Comparison of ENCODE assay signal across 20 cellular contexts in genomic region chr22:24515025-24515338, GRCh38. TPM values are rescaled to one million over a fixed set of nuclear protein-coding genes. Genes with fewer than 3 reads are reported as not detected.
"Had no signal": no experiment of that assay in that cellular context is flagged by ENCODE, and none has a peak within 500 bp of the region (broad histone marks: within the 10 kb centered on the region; RNA-seq: fewer than 3 reads in every experiment).

No MANE protein-coding gene starts in this region.

- H3K9me3 Mint-ChIP-seq: activated CD4-positive, alpha-beta memory T cell treated with anti-CD3 and anti-CD28 coated beads, Interleukin-2, amount 10 ng/mL, durations not matched to agents 7 days and 5 days; activated naive CD4-positive, alpha-beta T cell treated with anti-CD3 and anti-CD28 coated beads, Interleukin-2, amount 10 ng/mL, durations not matched to agents 7 days and 5 days; nephron progenitor cell had no signal

- H3K9ac ChIP-seq: parathyroid adenoma had no signal

- H3K27me3 ChIP-seq: colonic mucosa, upper lobe of left lung had no signal

- H3K27ac Mint-ChIP-seq: activated CD4-positive, alpha-beta memory T cell treated with anti-CD3 and anti-CD28 coated beads, Interleukin-2, amount 10 ng/mL, durations not matched to agents 7 days and 5 days; activated naive CD4-positive, alpha-beta T cell treated with anti-CD3 and anti-CD28 coated beads, Interleukin-2, amount 10 ng/mL, durations not matched to agents 7 days and 5 days; nephron progenitor cell had no signal

- ATAC-seq: left ventricle myocardium superior, right cardiac atrium had no signal

- H3K4me3 ChIP-seq: colonic mucosa, dorsolateral prefrontal cortex, esophagus muscularis mucosa, upper lobe of left lung had no signal

- H3K27ac ChIP-seq: colonic mucosa, dorsolateral prefrontal cortex, esophagus muscularis mucosa, parathyroid adenoma, upper lobe of left lung had no signal

- H3K36me3 Mint-ChIP-seq: activated naive CD4-positive, alpha-beta T cell treated with anti-CD3 and anti-CD28 coated beads, Interleukin-2, amount 10 ng/mL, durations not matched to agents 7 days and 5 days had no signal

- H3K9me3 ChIP-seq: colonic mucosa, esophagus muscularis mucosa, upper lobe of left lung had no signal

- FAIRE-seq: bronchial epithelial cell, frontal cortex, islet of Langerhans had no signal

- H3K36me3 ChIP-seq: colonic mucosa, esophagus muscularis mucosa, upper lobe of left lung had no signal

- DNase-seq: activated CD4-positive, alpha-beta memory T cell treated with anti-CD3 and anti-CD28 coated beads, Interleukin-2, amount 10 ng/mL, durations not matched to agents 7 days and 5 days; activated CD4-positive, alpha-beta T cell treated with anti-CD3 and anti-CD28 coated beads for 48 hours; activated CD4-positive, CD25-positive, alpha-beta regulatory T cell; activated effector memory CD4-positive, alpha-beta T cell treated with anti-CD3 and anti-CD28 coated beads, Interleukin-2, amount 50 U/mL, for 16 hours; activated naive CD4-positive, alpha-beta T cell treated with anti-CD3 and anti-CD28 coated beads, Interleukin-2, amount 10 ng/mL, durations not matched to agents 7 days and 5 days; amygdala; dorsolateral prefrontal cortex; left ventricle myocardium superior; nephron progenitor cell; right cardiac atrium; stimulated activated CD4-positive, alpha-beta T cell treated with anti-CD3 and anti-CD28 coated beads, Interleukin-12 subunit alpha, Interleukin-12 subunit beta, amount 100 ng/mL, for 4 hours; stimulated activated CD4-positive, alpha-beta T cell treated with anti-CD3 and anti-CD28 coated beads, Interleukin-4, amount 100 ng/mL, for 4 hours; T1000 had no signal

- H3K4me3 Mint-ChIP-seq: activated CD4-positive, alpha-beta memory T cell treated with anti-CD3 and anti-CD28 coated beads, Interleukin-2, amount 10 ng/mL, durations not matched to agents 7 days and 5 days; activated naive CD4-positive, alpha-beta T cell treated with anti-CD3 and anti-CD28 coated beads, Interleukin-2, amount 10 ng/mL, durations not matched to agents 7 days and 5 days; nephron progenitor cell had no signal

- H2AFZ ChIP-seq: parathyroid adenoma had no signal

- H3K79me2 ChIP-seq: parathyroid adenoma had no signal

RNA-seq across cellular contexts. Expression of gene UPB1, which starts 19.9 kb away (rescaled TPM):
- total RNA-seq: bronchial epithelial cell had no signal
